In the genomic region with DNA sequence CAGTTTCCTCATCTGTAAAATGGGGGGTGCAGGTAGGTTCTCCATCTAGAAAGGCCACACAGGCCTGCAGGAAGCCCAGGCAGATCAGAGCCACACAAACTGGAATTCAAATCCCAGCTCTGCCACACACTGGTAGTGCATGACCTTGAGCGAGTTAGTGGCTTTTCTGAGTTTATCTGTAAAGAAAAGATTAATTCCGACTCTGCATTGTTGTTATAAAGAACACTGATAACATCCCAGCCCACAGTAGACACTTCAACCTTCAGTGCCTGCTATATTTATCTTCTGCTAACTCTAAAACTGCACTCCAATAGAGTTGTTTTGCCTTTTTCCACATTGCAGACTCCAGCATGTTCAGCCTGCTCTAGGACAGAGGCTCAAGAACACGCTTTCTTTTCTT, we compare ENCODE assay signal across 22 cellular contexts.
A peak's percentile ranks its signal among the peaks of the same experiment; 100 is the strongest.
DNase-seq lines count a peak whose midpoint lies in the region; ATAC-seq, FAIRE-seq and TF ChIP-seq lines count a peak whose summit lies in the region.
"Had no signal": no experiment of that assay in that cellular context is flagged by ENCODE, and none has a peak within 500 bp of the region (broad histone marks: within the 10 kb centered on the region; RNA-seq: fewer than 3 reads in every experiment).

No MANE protein-coding gene starts in this region.

- TF ChIP-seq RAD21 in HepG2 (CRISPR knock-in tag; IDR thresholded peaks at IDR 0.05): no peak

- no peaks in the 10 kb centered on the region; a peak in 1 of 5 replicates for H3K36me3 ChIP-seq in HepG2 (replicated peaks in 1 of 2; ENCODE audit: control insufficient read depth in 1 of 2, insufficient read depth in 2 of 2, low read length in 2 of 2)
- H3K36me3 ChIP-seq in right lobe of liver: no peaks in the 10 kb centered on the region
- H3K36me3 ChIP-seq: BLaER1 had no signal

- no peaks in the 10 kb centered on the region for H3K79me2 ChIP-seq in HepG2 (ENCODE audit: insufficient read depth, low read length)

- H3K9me3 ChIP-seq in HepG2 (ENCODE audit: low read length) (no peaks in the 10 kb centered on the region), right lobe of liver (no peaks in the 10 kb centered on the region)
- H3K9me3 ChIP-seq: BLaER1 had no signal

- in situ Hi-C loops in HepG2 (cut with HindIII; ENCODE audit: extremely low pct_ligation_motif_present, low pct_unique_long_range_greater_than_20kb): no loop called here

- no peaks in the 10 kb centered on the region for H4K20me1 ChIP-seq in HepG2 (ENCODE audit: insufficient read depth, low read length)
- H4K20me1 ChIP-seq: BLaER1 had no signal

- no peak for TF ChIP-seq CTCF in HepG2 (CRISPR knock-in tag; IDR thresholded peaks at IDR 0.05)
- no peak for TF ChIP-seq CTCF in right lobe of liver (IDR thresholded peaks at IDR 0.05)

- H3K4me1 ChIP-seq in HepG2 (ENCODE audit: insufficient read depth, low read length): peaks cover 17% of the 10 kb centered on the region
- H3K4me1 ChIP-seq in right lobe of liver: no peaks in the 10 kb centered on the region
- H3K4me1 ChIP-seq: BLaER1 had no signal

- no peak overlapping the region for H3K9ac ChIP-seq in HepG2 (ENCODE audit: insufficient read depth, low read depth, low read length)
- H3K9ac ChIP-seq: BLaER1 had no signal

- intact Hi-C loops in HepG2 (cut with micrococcal nuclease; ENCODE audit: unreplicated experiment) (no loop called here), right lobe of liver (cut with DNase I) (no loop called here), left ventricle myocardium superior (cut with micrococcal nuclease) (loop anchor here (2.0 kb wide), 1 partner anchor 59 kb away; no protein-coding TSS in a partner anchor)

- no peak for FAIRE-seq in HepG2 (lab: Jason Lieb, UNC)

- H3K27ac ChIP-seq in HepG2 (ENCODE audit: extremely low read length, insufficient read depth, low read length): no peak overlapping the region
- no peak overlapping the region for H3K27ac ChIP-seq in right lobe of liver
- peak overlapping the region in 17 of 21 experiments; percentile 3 to 83 (median 58) for H3K27ac ChIP-seq in skin epidermis
- H3K27ac ChIP-seq: BLaER1 had no signal

- WGBS in HepG2 (ENCODE audit: low lambda C conversion rate): 86% methylated on average over 3 of the region's 3 CpGs
- 70% methylated on average over 3 of the region's 3 CpGs for WGBS in right lobe of liver (ENCODE audit: insufficient coverage, low coverage, low lambda C conversion rate, missing lambda C conversion rate)

- POLR2A ChIA-PET in HepG2 (lab: Yijun Ruan, JAX): no interaction called here

- TF ChIP-seq EP300 in HepG2 (IDR thresholded peaks at IDR 0.05; ENCODE audit: low read depth in 2 of 2, low read length in 2 of 2): no peak
- no peak for TF ChIP-seq EP300 in HepG2 (CRISPR knock-in tag; IDR thresholded peaks at IDR 0.05; ENCODE audit: borderline replicate concordance)

- ATAC-seq in HepG2 (no peak), right lobe of liver (no peak), left ventricle myocardium superior (peak; percentile 62), GM21526 (IDR thresholded peaks at IDR 0.05; ENCODE audit: low FRiP score, unreplicated experiment) (no peak), GM18502 (IDR thresholded peaks at IDR 0.05; ENCODE audit: poor library complexity, unreplicated experiment) (no peak)
- ATAC-seq: GM23338, HCT116, PC-3 had no signal

- CTCF ChIA-PET in HepG2 (lab: Yijun Ruan, JAX; ENCODE audit: low intra/inter-chr PET ratio, low total read pairs): no interaction called here

- no peak for TF ChIP-seq POLR2A in HepG2 (IDR thresholded peaks at IDR 0.05; ENCODE audit: insufficient read depth in 1 of 2, low read depth in 2 of 2, low read length in 2 of 2)
- TF ChIP-seq POLR2A in right lobe of liver (IDR thresholded peaks at IDR 0.05): no peak

- no peak overlapping the region for H2AFZ ChIP-seq in HepG2 (ENCODE audit: low read length)
- H2AFZ ChIP-seq: GM23338 had no signal

- H3K27me3 ChIP-seq in HepG2 (ENCODE audit: control insufficient read depth in 1 of 2, insufficient read depth in 2 of 2, low read length in 2 of 2) (no peaks in the 10 kb centered on the region), right lobe of liver (no peaks in the 10 kb centered on the region)
- H3K27me3 ChIP-seq: BLaER1 had no signal

- no peak overlapping the region for H3K4me2 ChIP-seq in HepG2 (ENCODE audit: low read depth, low read length)
- H3K4me2 ChIP-seq: BLaER1, GM23338 had no signal

- DNase-seq in HepG2 (ENCODE audit: low spot score): no peak
- DNase-seq in right lobe of liver: no peak
- no peak for DNase-seq in left ventricle myocardium superior
- DNase-seq in middle frontal gyrus (ENCODE audit: extremely low spot score, low spot score): no peak
- DNase-seq in retina: no peak
- DNase-seq: 8988T; CD8-positive, alpha-beta memory T cell; DMS79 treated with DMSO at 0.1 percent for 48 hours; KG1; NCI-H1048; NCI-H1436 treated with DMSO at 0.1 percent for 48 hours; NCI-H2029 treated with DMSO at 0.1 percent for 48 hours; NCI-H2171 treated with DMSO at 0.1 percent for 48 hours; NCI-H446 treated with DMSO at 0.1 percent for 48 hours; NCI-H748 treated with DMSO at 0.1 percent for 48 hours; PC-3 had no signal

- BruUV-seq in HepG2 (replicated peaks; lab: Mats Ljungman, UMichigan): no TSS peak

- H3K4me3 ChIP-seq in HepG2 (replicated peaks in 1 of 3; ENCODE audit: insufficient read depth in 1 of 3, low read depth in 2 of 3, low read length in 3 of 3) (no peak overlapping the region), right lobe of liver (no peak overlapping the region), skin epidermis (peak overlapping the region in 1 of 7 experiments; percentile 8)
- H3K4me3 ChIP-seq: BLaER1, GM23338 had no signal

TF ChIP-seq in HepG2, 621 proteins besides CTCF, POLR2A, EP300 and RAD21:
- TF ChIP-seq ZNF629 (CRISPR knock-in tag; conservative IDR thresholded peaks at IDR 0.05): peak; percentile 56
- no peak for TF ChIP-seq SIN3B (IDR thresholded peaks at IDR 0.05; ENCODE audit: low read length)

Comparison
In these comparisons a context has a peak if more than half of its experiments do, and no peak if none do; other contexts are left out.
1. H3K27ac ChIP-seq: peak in skin epidermis (17 of 21); none in HepG2 (single experiment) and right lobe of liver (0 of 3).